ENCODE assay signal across 26 cellular contexts in the genomic region with DNA sequence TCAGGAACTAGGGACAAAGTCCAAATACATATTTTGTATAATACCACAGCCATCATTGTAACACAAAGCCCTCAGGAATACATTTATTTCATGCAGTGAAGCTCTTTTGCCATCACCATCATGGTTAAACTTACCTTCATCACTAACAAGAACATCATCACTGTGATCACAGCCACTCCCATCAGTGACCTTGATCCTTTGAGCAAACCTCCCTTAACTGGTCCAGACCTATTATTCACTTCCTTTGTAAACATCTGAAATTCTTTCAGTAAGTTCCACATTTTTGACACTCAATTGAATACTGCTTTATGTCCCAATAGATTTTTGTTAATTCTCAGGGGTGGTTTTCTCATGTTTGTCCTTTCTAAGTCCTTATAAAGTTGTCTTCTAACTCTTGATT. TPM values are rescaled to one million over a fixed set of nuclear protein-coding genes. Genes with fewer than 3 reads are reported as not detected.
"Had no signal": no experiment of that assay in that cellular context is flagged by ENCODE, and none has a peak within 500 bp of the region (broad histone marks: within the 10 kb centered on the region; RNA-seq: fewer than 3 reads in every experiment).

No MANE protein-coding gene starts in this region.

- ATAC-seq: K562, Panc1, Right ventricle myocardium inferior had no signal

- H3K27ac ChIP-seq: KMS-11, RWPE1, SJSA1, SK-N-MC had no signal

- H3K36me3 ChIP-seq: SJSA1 had no signal

- H3K9me3 ChIP-seq: SJSA1 had no signal

- H3K4me2 ChIP-seq: KMS-11 had no signal

- H3K27me3 ChIP-seq: SJSA1 had no signal

- H3K9ac ChIP-seq: KMS-11 had no signal

- FAIRE-seq: K562 had no signal

- DNase-seq: Kasumi-1, MM.1S, NCI-H1092 treated with DMSO at 0.1 percent for 48 hours, NCI-H1417, NCI-H146, NCI-H1694 treated with DMSO at 0.1 percent for 48 hours, NCI-H1930, NCI-H2081, NCI-H2107, NCI-H2227 treated with DMSO at 0.1 percent for 48 hours, NCI-H446, NCI-H510A, NCI-H524 treated with DMSO at 0.1 percent for 48 hours, NCI-H69, NCI-H774, SIG-M5 had no signal

- H3K4me3 ChIP-seq: K562, SJSA1, SK-N-MC had no signal

RNA-seq across cellular contexts. Expression of a gene that starts 16.2 kb away (rescaled TPM):
- total RNA-seq: HT-29, K562, M059J, Right ventricle myocardium inferior, SJSA1 had no signal
- polyA plus RNA-seq: IgD-negative memory B cell, K562 had no signal

RNA-seq across cellular contexts. Expression of a gene that starts 33.3 kb away (rescaled TPM):
- total RNA-seq: HT-29, K562, M059J, Right ventricle myocardium inferior, SJSA1 had no signal
- polyA plus RNA-seq: IgD-negative memory B cell, K562 had no signal

RNA-seq across cellular contexts. Expression of a gene that starts 33.7 kb away (rescaled TPM):
- total RNA-seq: HT-29, K562, M059J, Right ventricle myocardium inferior, SJSA1 had no signal
- polyA plus RNA-seq: IgD-negative memory B cell, K562 had no signal

RNA-seq across cellular contexts. Expression of a gene that starts 43.5 kb away (rescaled TPM):
- total RNA-seq: HT-29, K562, M059J, Right ventricle myocardium inferior, SJSA1 had no signal
- polyA plus RNA-seq: IgD-negative memory B cell, K562 had no signal

RNA-seq across cellular contexts. Expression of a gene that starts 44.4 kb away (rescaled TPM):
- total RNA-seq: K562, M059J, Right ventricle myocardium inferior, SJSA1 had no signal
- polyA plus RNA-seq: IgD-negative memory B cell, K562 had no signal
